In genomic region chr18:63162271-63163014, GRCh38 we compare ENCODE assay signal across 8 cellular contexts.
A peak's percentile ranks its signal among the peaks of the same experiment; 100 is the strongest.
DNase-seq lines count a peak whose midpoint lies in the region; ATAC-seq and TF ChIP-seq lines count a peak whose summit lies in the region.

No MANE protein-coding gene starts in this region.

- H3K4me3 ChIP-seq in DOHH2 (ENCODE audit: low read length): peak overlapping the region; percentile 73
- no peak overlapping the region for H3K4me3 ChIP-seq in breast epithelium

- peak overlapping the region; percentile 94 for H3K27ac ChIP-seq in DOHH2 (ENCODE audit: low read depth, low read length)
- H3K27ac ChIP-seq in breast epithelium: peak overlapping the region; percentile 88 to 93

- H3K9me3 ChIP-seq in DOHH2 (ENCODE audit: control insufficient read depth, insufficient read depth, low read length) (no peaks in the 10 kb centered on the region), breast epithelium (no peaks in the 10 kb centered on the region)

- H3K4me2 ChIP-seq in DOHH2 (ENCODE audit: low read length): peak overlapping the region; percentile 92

- H3K79me2 ChIP-seq in DOHH2 (ENCODE audit: control insufficient read depth, low read length): peaks cover 98% of the 10 kb centered on the region

- H3K36me3 ChIP-seq in DOHH2 (ENCODE audit: control insufficient read depth, low read length) (peaks cover 33% of the 10 kb centered on the region), breast epithelium (no peaks in the 10 kb centered on the region)

- H4K20me1 ChIP-seq in DOHH2 (ENCODE audit: control insufficient read depth, insufficient read depth, low read depth, low read length): no peaks in the 10 kb centered on the region

- TF ChIP-seq CTCF in DOHH2 (IDR thresholded peaks at IDR 0.05; ENCODE audit: low read depth, low read length, poor library complexity, severe bottlenecking): no peak
- TF ChIP-seq CTCF in breast epithelium (IDR thresholded peaks at IDR 0.05): no peak

- H3F3A ChIP-seq in DOHH2 (ENCODE audit: control insufficient read depth, insufficient read depth): peaks cover 42% of the 10 kb centered on the region

- ATAC-seq in GM21390 (IDR thresholded peaks at IDR 0.05; ENCODE audit: unreplicated experiment) (peak; percentile 28), sciatic nerve (peak; percentile 40), HG02970 (IDR thresholded peaks at IDR 0.05; ENCODE audit: low FRiP score, unreplicated experiment) (no peak)

- peak; percentile 22 for DNase-seq in LHCN-M2 (ENCODE audit: low read depth)
- DNase-seq in breast epithelium (ENCODE audit: low spot score in 2 of 2): no peak
- no peak for DNase-seq in sciatic nerve (ENCODE audit: low spot score)
- DNase-seq in GDM1 (lab: John Stamatoyannopoulos, UW): no peak
- DNase-seq in NCI-H2029 treated with DMSO at 0.1 percent for 48 hours (lab: John Stamatoyannopoulos, UW): no peak

- H3K27me3 ChIP-seq in DOHH2 (ENCODE audit: control insufficient read depth, low read length): no peaks in the 10 kb centered on the region
- H3K27me3 ChIP-seq in breast epithelium: no peaks in the 10 kb centered on the region

- peaks cover 91% of the 10 kb centered on the region for H3K4me1 ChIP-seq in DOHH2 (ENCODE audit: control insufficient read depth, low read length)
- H3K4me1 ChIP-seq in breast epithelium: peaks cover 4 to 26% of the 10 kb centered on the region in 2 donors

- no peaks in the 10 kb centered on the region for H3K9me2 ChIP-seq in DOHH2 (replicated peaks; ENCODE audit: control insufficient read depth, low read length)

- intact Hi-C loops in breast epithelium (cut with DNase I; ENCODE audit: low total_unique reads) (no loop called here), sciatic nerve (cut with DNase I) (no loop called here)

- TF ChIP-seq POLR2A in breast epithelium (IDR thresholded peaks at IDR 0.05): no peak
